In genomic region chr12:52927964-52928363, GRCh38 we compare ENCODE assay signal across 17 cellular contexts. TPM values are rescaled to one million over a fixed set of nuclear protein-coding genes. Genes with fewer than 3 reads are reported as not detected.
A peak's percentile ranks its signal among the peaks of the same experiment; 100 is the strongest.
DNase-seq lines count a peak whose midpoint lies in the region; ATAC-seq, FAIRE-seq and TF ChIP-seq lines count a peak whose summit lies in the region.
"Had no signal": no experiment of that assay in that cellular context is flagged by ENCODE, and none has a peak within 500 bp of the region (broad histone marks: within the 10 kb centered on the region; RNA-seq: fewer than 3 reads in every experiment).

No MANE protein-coding gene starts in this region.

- no peak for DNase-seq in SK-N-SH
- DNase-seq in astrocyte (ENCODE audit: low read depth) = no peak
- DNase-seq in transverse colon = no peak
- no peak for DNase-seq in NCI-H2029 (lab: John Stamatoyannopoulos, UW)
- no peak for DNase-seq in HAP-1 (ENCODE audit: low spot score in 2 of 2)
- DNase-seq: activated CD8-positive, alpha-beta T cell treated with anti-CD3 and anti-CD28 coated beads, Interleukin-2, amount 10 ng/mL, durations not matched to agents 7 days and 5 days; spleen; WERI-Rb-1 had no signal

- TF ChIP-seq EP300 in SK-N-SH (IDR thresholded peaks at IDR 0.05; ENCODE audit: borderline replicate concordance in 1 of 2, low read depth in 1 of 2, low read length in 1 of 2) = no peak
- no peak for TF ChIP-seq EP300 in transverse colon (IDR thresholded peaks at IDR 0.05; ENCODE audit: low read depth)

- intact Hi-C loops in transverse colon (cut with DNase I; ENCODE audit: low total_unique reads) = no loop called here

- TF ChIP-seq POLR2A in transverse colon (IDR thresholded peaks at IDR 0.05) = no peak

- H3K9me3 ChIP-seq in SK-N-SH (no peaks in the 10 kb centered on the region), astrocyte (ENCODE audit: insufficient read depth, low read depth, low read length) (no peaks in the 10 kb centered on the region), mesodermal cell (ENCODE audit: control insufficient read depth, low read length) (no peaks in the 10 kb centered on the region), transverse colon (no peaks in the 10 kb centered on the region), HAP-1 (no peaks in the 10 kb centered on the region)
- H3K9me3 ChIP-seq: BLaER1 treated with 17β-estradiol and CSF1 and Interleukin-3, amounts not matched to agents 10 nM and 100 nM; prostate gland; spleen had no signal

- H3K36me3 ChIP-seq in SK-N-SH (replicated peaks in 1 of 2; ENCODE audit: control insufficient read depth in 1 of 2, insufficient read depth in 2 of 2, low read length in 1 of 2) (peaks cover 0 to 5% of the 10 kb centered on the region in 2 experiments), astrocyte (ENCODE audit: insufficient read depth, low read length) (no peaks in the 10 kb centered on the region), mesodermal cell (ENCODE audit: control insufficient read depth, insufficient read depth, low read length) (no peaks in the 10 kb centered on the region), transverse colon (no peaks in the 10 kb centered on the region), HAP-1 (replicated peaks) (no peaks in the 10 kb centered on the region)
- H3K36me3 ChIP-seq: BLaER1 treated with 17β-estradiol and CSF1 and Interleukin-3, amounts not matched to agents 10 nM and 100 nM; prostate gland; spleen; WERI-Rb-1 had no signal

- no peaks in the 10 kb centered on the region for H3K36me3 Mint-ChIP-seq in astrocyte (ENCODE audit: low read depth, unreplicated experiment)
- H3K36me3 Mint-ChIP-seq: stimulated activated effector memory CD8-positive, alpha-beta T cell treated with anti-CD3 and anti-CD28 coated beads, Interleukin-12 subunit alpha, Interleukin-12 subunit beta, amount 100 ng/mL, for 72 hours had no signal

- POLR2A ChIA-PET in SK-N-SH (lab: Yijun Ruan, JAX) = no interaction called here

- H3K4me1 Mint-ChIP-seq in astrocyte (ENCODE audit: low read depth, unreplicated experiment) = peaks cover 40% of the 10 kb centered on the region
- H3K4me1 Mint-ChIP-seq: stimulated activated effector memory CD8-positive, alpha-beta T cell treated with anti-CD3 and anti-CD28 coated beads, Interleukin-12 subunit alpha, Interleukin-12 subunit beta, amount 100 ng/mL, for 72 hours had no signal

- H3K27me3 Mint-ChIP-seq in astrocyte (ENCODE audit: low read depth, unreplicated experiment) = no peaks in the 10 kb centered on the region

- TF ChIP-seq CTCF in SK-N-SH (IDR thresholded peaks at IDR 0.05) (no peak), astrocyte (IDR thresholded peaks at IDR 0.05; ENCODE audit: insufficient read depth, low read depth, low read length) (no peak), transverse colon (IDR thresholded peaks at IDR 0.05) (no peak)

- no peak for FAIRE-seq in astrocyte (lab: Jason Lieb, UNC)

- H2AFZ ChIP-seq in SK-N-SH (ENCODE audit: low read depth) = no peak overlapping the region
- no peak overlapping the region for H2AFZ ChIP-seq in astrocyte (ENCODE audit: low read depth, low read length)

- H3K9me3 Mint-ChIP-seq in astrocyte (ENCODE audit: unreplicated experiment) = no peaks in the 10 kb centered on the region
- H3K9me3 Mint-ChIP-seq: activated T-helper 1 cell treated with anti-CD3 and anti-CD28 coated beads, Interleukin-12 subunit alpha, Interleukin-12 subunit beta, Interleukin-2, Interleukin-4 antibody, amounts not matched to agents 30 ng/mL and 10 ng/mL and 1 ng/mL, durations not matched to agents 14 hours and 24 hours and 36 hours; stimulated activated effector memory CD8-positive, alpha-beta T cell treated with anti-CD3 and anti-CD28 coated beads, Interleukin-12 subunit alpha, Interleukin-12 subunit beta, amount 100 ng/mL, for 72 hours had no signal

- no peak for TF ChIP-seq RAD21 in SK-N-SH (IDR thresholded peaks at IDR 0.05; ENCODE audit: low read length)

- whole genome bisulfite sequencing in SK-N-SH (ENCODE audit: low lambda C conversion rate) = 88% methylated on average over 4 of the region's 4 CpGs
- WGBS in mesodermal cell (ENCODE audit: insufficient coverage in 2 of 2), 2 experiments = 92 to 95% methylated on average over 2 to 4 of the region's 4 CpGs
- 83% methylated on average over 4 of the region's 4 CpGs; no CpG with 5 or more reads in 1 of the 2 donors for WGBS in transverse colon (ENCODE audit: low coverage in 1 of 2), 2 donors

- H3K27me3 ChIP-seq in SK-N-SH (ENCODE audit: insufficient read depth) (no peaks in the 10 kb centered on the region), astrocyte (ENCODE audit: insufficient read depth, low read length) (no peaks in the 10 kb centered on the region), transverse colon (no peaks in the 10 kb centered on the region), HAP-1 (ENCODE audit: low read depth) (no peaks in the 10 kb centered on the region)
- H3K27me3 ChIP-seq: BLaER1 treated with 17β-estradiol and CSF1 and Interleukin-3, amounts not matched to agents 10 nM and 100 nM had no signal

- CTCF ChIA-PET in SK-N-SH (lab: Yijun Ruan, JAX) = interaction anchor here (2.5 kb wide), 1 partner anchor 53 kb away, joined by 13 read pairs; no protein-coding TSS in a partner anchor

- H4K20me1 ChIP-seq in SK-N-SH (ENCODE audit: insufficient read depth) = no peaks in the 10 kb centered on the region
- no peaks in the 10 kb centered on the region for H4K20me1 ChIP-seq in astrocyte (ENCODE audit: insufficient read depth, low read length)
- H4K20me1 ChIP-seq: BLaER1 treated with 17β-estradiol and CSF1 and Interleukin-3, amounts not matched to agents 10 nM and 100 nM had no signal

- H3K4me3 ChIP-seq in SK-N-SH (ENCODE audit: low read depth in 2 of 2, low read length in 1 of 2) (no peak overlapping the region), astrocyte (ENCODE audit: insufficient read depth, low read depth, low read length) (no peak overlapping the region), mesodermal cell (ENCODE audit: extremely low read depth, insufficient read depth, low read length, poor library complexity, severe bottlenecking) (no peak overlapping the region), transverse colon (no peak overlapping the region), HAP-1 (no peak overlapping the region)
- H3K4me3 ChIP-seq: BLaER1 treated with 17β-estradiol and CSF1 and Interleukin-3, amounts not matched to agents 10 nM and 100 nM; prostate gland; spleen had no signal

- H3K27ac Mint-ChIP-seq in astrocyte (ENCODE audit: unreplicated experiment) = peak overlapping the region; percentile 91
- H3K27ac Mint-ChIP-seq: activated CD8-positive, alpha-beta T cell treated with anti-CD3 and anti-CD28 coated beads, Interleukin-2, amount 10 ng/mL, durations not matched to agents 7 days and 5 days; activated T-helper 1 cell treated with anti-CD3 and anti-CD28 coated beads, Interleukin-12 subunit alpha, Interleukin-12 subunit beta, Interleukin-2, Interleukin-4 antibody, amounts not matched to agents 30 ng/mL and 10 ng/mL and 1 ng/mL, durations not matched to agents 14 hours and 24 hours and 36 hours; stimulated activated effector memory CD8-positive, alpha-beta T cell treated with anti-CD3 and anti-CD28 coated beads, Interleukin-12 subunit alpha, Interleukin-12 subunit beta, amount 100 ng/mL, for 72 hours had no signal

- no peak overlapping the region for H3K4me3 Mint-ChIP-seq in astrocyte (ENCODE audit: unreplicated experiment)
- H3K4me3 Mint-ChIP-seq: activated CD8-positive, alpha-beta T cell treated with anti-CD3 and anti-CD28 coated beads, Interleukin-2, amount 10 ng/mL, durations not matched to agents 7 days and 5 days; activated T-helper 1 cell treated with anti-CD3 and anti-CD28 coated beads, Interleukin-12 subunit alpha, Interleukin-12 subunit beta, Interleukin-2, Interleukin-4 antibody, amounts not matched to agents 30 ng/mL and 10 ng/mL and 1 ng/mL, durations not matched to agents 14 hours and 24 hours and 36 hours; stimulated activated effector memory CD8-positive, alpha-beta T cell treated with anti-CD3 and anti-CD28 coated beads, Interleukin-12 subunit alpha, Interleukin-12 subunit beta, amount 100 ng/mL, for 72 hours had no signal

- H3K9ac ChIP-seq in SK-N-SH (peak overlapping the region; percentile 69; the same call in 1 of the 2 replicates), astrocyte (ENCODE audit: low read length) (no peak overlapping the region)
- H3K9ac ChIP-seq: BLaER1 treated with 17β-estradiol and CSF1 and Interleukin-3, amounts not matched to agents 10 nM and 100 nM had no signal

- ATAC-seq in SK-N-SH treated with all-trans-retinoic acid at 6 μM for 48 hours = no peak
- no peak for ATAC-seq in activated CD4-positive, CD25-positive, alpha-beta regulatory T cell treated with anti-CD3 and anti-CD28 coated beads, Interleukin-2, amount 50 U/mL, for 24 hours
- ATAC-seq: activated CD8-positive, alpha-beta T cell treated with anti-CD3 and anti-CD28 coated beads, Interleukin-2, amount 10 ng/mL, durations not matched to agents 7 days and 5 days had no signal

- H3K27ac ChIP-seq in SK-N-SH (ENCODE audit: low read depth in 2 of 2, low read length in 1 of 2) (peak overlapping the region in 1 of 2 experiments; percentile 97; a peak in 2 of 4 replicates), astrocyte (ENCODE audit: low read depth, low read length) (no peak overlapping the region), mesodermal cell (ENCODE audit: low read depth, low read length, severe bottlenecking) (peak overlapping the region; percentile 100), transverse colon (peak overlapping the region; percentile 73 to 93 (median 88))
- H3K27ac ChIP-seq: BLaER1 treated with 17β-estradiol and CSF1 and Interleukin-3, amounts not matched to agents 10 nM and 100 nM; prostate gland; WERI-Rb-1 had no signal

- no peak overlapping the region for H3K4me2 ChIP-seq in SK-N-SH
- no peak overlapping the region for H3K4me2 ChIP-seq in astrocyte (ENCODE audit: low read length)

- no peaks in the 10 kb centered on the region for H3K9me2 ChIP-seq in SK-N-SH

- H3F3A ChIP-seq in SK-N-SH (replicated peaks; ENCODE audit: insufficient read depth) = peaks cover 36% of the 10 kb centered on the region

- H3K79me2 ChIP-seq in SK-N-SH (ENCODE audit: insufficient read depth) = no peaks in the 10 kb centered on the region
- H3K79me2 ChIP-seq in astrocyte (ENCODE audit: insufficient read depth, low read length) = no peaks in the 10 kb centered on the region

- peaks cover 4 to 35% of the 10 kb centered on the region in 2 experiments; a peak in 3 of 4 replicates for H3K4me1 ChIP-seq in SK-N-SH (ENCODE audit: control insufficient read depth in 1 of 2, insufficient read depth in 2 of 2, low read depth in 1 of 2, low read length in 1 of 2)
- H3K4me1 ChIP-seq in astrocyte (ENCODE audit: insufficient read depth, low read length) = peaks cover 33% of the 10 kb centered on the region
- peaks cover 52% of the 10 kb centered on the region for H3K4me1 ChIP-seq in mesodermal cell (ENCODE audit: control insufficient read depth, insufficient read depth, low read length, poor library complexity, severe bottlenecking)
- peaks cover 13 to 52% (median 38%) of the 10 kb centered on the region in 4 donors for H3K4me1 ChIP-seq in transverse colon
- H3K4me1 ChIP-seq in HAP-1 = peaks cover 11% of the 10 kb centered on the region

- in situ Hi-C loops in transverse colon (cut with MboI; ENCODE audit: low pct_ligation_motif_present in 1 of 4, low pct_unique_long_range_greater_than_20kb in 1 of 4, low sequenced_read_pairs in 3 of 4) = no loop called here
- in situ Hi-C loops in HAP-1 (cut with MboI; ENCODE audit: low sequenced_read_pairs) = no loop called here

RNA-seq across cellular contexts. Expression of gene KRT18, which starts 21.0 kb away (rescaled TPM):
- polyA plus RNA-seq in SK-N-SH (2012; rRNA removed) = 332 and 351 TPM in 2 replicates
- polyA plus RNA-seq in SK-N-SH (2012; cell fraction: cytosol; rRNA removed) = 225 and 265 TPM in 2 replicates
- polyA plus RNA-seq in SK-N-SH (2012; cell fraction: nucleus; rRNA removed) = 714 and 1,063 TPM in 2 replicates
- total RNA-seq in astrocyte (1,741 and 1,989 TPM in 2 replicates), transverse colon (100 to 1,000 TPM; 367 to 813 (median 541) TPM)
- polyA plus RNA-seq in mesodermal cell (2013, experiment 1 of 2) = 2,534 TPM
- 2,467 TPM for polyA plus RNA-seq in mesodermal cell (2013, experiment 2 of 2)

RNA-seq across cellular contexts. Expression of gene KRT8, which starts 23.1 kb away (rescaled TPM):
- polyA plus RNA-seq in SK-N-SH (2012; rRNA removed) = 47.7 and 49.4 TPM in 2 replicates
- 35.6 and 44.1 TPM in 2 replicates for polyA plus RNA-seq in SK-N-SH (2012; cell fraction: cytosol; rRNA removed)
- 40.7 and 41.4 TPM in 2 replicates for polyA plus RNA-seq in SK-N-SH (2012; cell fraction: nucleus; rRNA removed)
- total RNA-seq in astrocyte = 2,321 and 2,570 TPM in 2 replicates
- 3,226 TPM for polyA plus RNA-seq in mesodermal cell (2013, experiment 1 of 2)
- polyA plus RNA-seq in mesodermal cell (2013, experiment 2 of 2) = 3,108 TPM
- 1,000 to 10,000 TPM; 1,016 to 3,505 (median 2,245) TPM for total RNA-seq in transverse colon
- total RNA-seq: activated CD8-positive, alpha-beta T cell treated with anti-CD3 and anti-CD28 coated beads, Interleukin-2, amount 10 ng/mL, durations not matched to agents 7 days and 5 days; LHCN-M2; T-helper 1 cell treated with Interleukin-12 subunit alpha and Interleukin-12 subunit beta and Interleukin-4 antibody, amounts not matched to agents 30 ng/mL and 1 ng/mL, for 36 hours had no signal
